Comparison of ENCODE assay signal across 1 cellular context in genomic region chr1:28642847-28643635, GRCh38.
TF ChIP-seq lines count a peak whose summit lies in the region.

TAF12 (minus strand) TSS chr1:28643067; CDS start chr1:28622081, 20,986 bp downstream.

TF ChIP-seq in HepG2, 621 proteins besides CTCF, POLR2A, EP300 and RAD21 (continued from another document and continues in another):
- TF ChIP-seq TERF1 (CRISPR knock-in tag; IDR thresholded peaks at IDR 0.05) (peak; percentile 77; the same call in 1 of the 2 replicates), U2AF1 (optimal IDR thresholded peaks at IDR 0.05; ENCODE audit: low read depth, low read length) (no peak), MIER2 (CRISPR knock-in tag; IDR thresholded peaks at IDR 0.05) (no peak), ZBTB2 (CRISPR knock-in tag; IDR thresholded peaks at IDR 0.05; ENCODE audit: low read depth) (peak; percentile 67; the same call in 1 of the 2 replicates), RBAK (CRISPR knock-in tag; IDR thresholded peaks at IDR 0.05) (no peak), NFE2 (CRISPR knock-in tag; IDR thresholded peaks at IDR 0.05) (no peak), CEBPZ (IDR thresholded peaks at IDR 0.05; ENCODE audit: low read length) (no peak), ADNP (CRISPR knock-in tag; IDR thresholded peaks at IDR 0.05) (no peak), ZKSCAN5 (CRISPR knock-in tag; IDR thresholded peaks at IDR 0.05) (no peak), HDAC6 (IDR thresholded peaks at IDR 0.05; ENCODE audit: low read depth, low read length) (no peak), FOXP1 (IDR thresholded peaks at IDR 0.05) (no peak), FOXP1 (CRISPR knock-in tag; IDR thresholded peaks at IDR 0.05) (no peak), YEATS2 (CRISPR knock-in tag; IDR thresholded peaks at IDR 0.05; ENCODE audit: borderline replicate concordance) (peak; percentile 95; the same call in 1 of the 2 replicates), GPN1 (CRISPR knock-in tag; IDR thresholded peaks at IDR 0.05; ENCODE audit: borderline replicate concordance) (peak; percentile 58; the same call in 1 of the 2 replicates), ZNF780A (CRISPR knock-in tag; IDR thresholded peaks at IDR 0.05) (peak; percentile 49; the same call in 1 of the 2 replicates), FOXA3 (CRISPR knock-in tag; IDR thresholded peaks at IDR 0.05) (peak; percentile 65; the same call in 1 of the 2 replicates), PHF5A (CRISPR knock-in tag; IDR thresholded peaks at IDR 0.05; ENCODE audit: low read depth, unreplicated experiment) (peak; percentile 75), BRF2 (CRISPR knock-in tag; IDR thresholded peaks at IDR 0.05) (no peak), PCBP1 (IDR thresholded peaks at IDR 0.05; ENCODE audit: borderline replicate concordance, low read depth, low read length) (0 out of 2 replicates have a peak, but pooled peaks have one; percentile 28), ZNF260 (CRISPR knock-in tag; IDR thresholded peaks at IDR 0.05; ENCODE audit: borderline replicate concordance, low read depth) (no peak), CHD2 (IDR thresholded peaks at IDR 0.05; ENCODE audit: low read depth, low read length) (0 out of 2 replicates have a peak, but pooled peaks have one; percentile 40), CERS6 (CRISPR knock-in tag; IDR thresholded peaks at IDR 0.05) (no peak), E2F1 (CRISPR knock-in tag; IDR thresholded peaks at IDR 0.05) (peak; percentile 81), ZNF44 (CRISPR knock-in tag; IDR thresholded peaks at IDR 0.05) (0 out of 2 replicates have a peak, but pooled peaks have one; percentile 23), ZNF280D (CRISPR knock-in tag; IDR thresholded peaks at IDR 0.05) (peak; percentile 70; the same call in 1 of the 2 replicates), HMGXB4 (CRISPR knock-in tag; IDR thresholded peaks at IDR 0.05; ENCODE audit: borderline replicate concordance in 1 of 2, low read depth in 1 of 2) (peak; percentile 77 to 91), POLR2AphosphoS5 (IDR thresholded peaks at IDR 0.05; ENCODE audit: low read depth, low read length) (peak; percentile 94), ZBTB33 (CRISPR knock-in tag; IDR thresholded peaks at IDR 0.05) (no peak; the same call in 1 of the 2 replicates), ZEB1 (IDR thresholded peaks at IDR 0.05; ENCODE audit: insufficient replicate concordance, low read depth) (peak; percentile 29), MTA3 (CRISPR knock-in tag; IDR thresholded peaks at IDR 0.05) (no peak), SRY (CRISPR knock-in tag; IDR thresholded peaks at IDR 0.05) (peak; percentile 52; the same call in 1 of the 2 replicates), ARID5B (CRISPR knock-in tag; IDR thresholded peaks at IDR 0.05) (peak; percentile 51; the same call in 1 of the 2 replicates), ZBTB1 (CRISPR knock-in tag; IDR thresholded peaks at IDR 0.05; ENCODE audit: borderline replicate concordance) (no peak), BATF2 (CRISPR knock-in tag; IDR thresholded peaks at IDR 0.05) (peak; percentile 50; the same call in 1 of the 2 replicates), ZNF331 (CRISPR knock-in tag; IDR thresholded peaks at IDR 0.05) (no peak; the same call in 1 of the 2 replicates), SIX1 (CRISPR knock-in tag; IDR thresholded peaks at IDR 0.05; ENCODE audit: borderline replicate concordance) (no peak; the same call in 1 of the 2 replicates)
